26 cellular contexts compared by ENCODE assay signal in the genomic region with DNA sequence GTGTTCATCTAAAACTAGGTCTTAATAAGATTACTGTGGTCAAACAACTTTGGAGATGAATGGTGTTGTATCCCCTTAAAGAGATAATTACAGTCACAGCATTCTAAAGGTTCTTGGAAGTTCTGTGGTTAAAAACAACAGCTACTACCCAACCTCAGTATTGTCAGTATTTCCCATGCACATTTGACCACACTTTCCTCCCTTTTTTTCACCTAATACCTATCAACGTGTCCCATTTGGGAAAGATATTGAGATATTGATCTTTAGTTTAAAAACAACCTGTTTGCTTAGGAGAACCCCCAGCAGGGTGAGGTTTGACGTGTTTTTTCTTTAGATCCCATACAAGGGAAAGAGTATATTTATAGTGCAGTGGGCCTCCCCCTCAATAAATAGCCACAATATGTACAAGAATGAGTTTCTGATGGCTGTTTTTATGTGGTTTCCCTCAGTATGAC.
DNase-seq lines count a peak whose midpoint lies in the region; ATAC-seq and TF ChIP-seq lines count a peak whose summit lies in the region.
"Had no signal": no experiment of that assay in that cellular context is flagged by ENCODE, and none has a peak within 500 bp of the region (broad histone marks: within the 10 kb centered on the region; RNA-seq: fewer than 3 reads in every experiment).

No MANE protein-coding gene starts in this region.

- no peak for DNase-seq in activated naive CD4-positive, alpha-beta T cell treated with anti-CD3 and anti-CD28 coated beads, Interleukin-2, amount 50 U/mL, for 72 hours (ENCODE audit: low spot score in 2 of 2)
- no peak for DNase-seq in activated naive CD4-positive, alpha-beta T cell treated with anti-CD3 and anti-CD28 coated beads, Interleukin-2, amount 10 ng/mL, durations not matched to agents 7 days and 5 days
- DNase-seq in activated naive CD8-positive, alpha-beta T cell treated with anti-CD3 and anti-CD28 coated beads, Interleukin-2, amount 50 U/mL, for 24 hours = no peak
- DNase-seq in stimulated activated naive CD8-positive, alpha-beta T cell treated with anti-CD3 and anti-CD28 coated beads, Interleukin-15, amount 100 ng/mL, for 72 hours = no peak
- no peak for DNase-seq in uterus
- no peak for DNase-seq in body of pancreas
- DNase-seq in SIG-M5 (lab: John Stamatoyannopoulos, UW) = no peak
- DNase-seq: activated CD4-positive, alpha-beta T cell treated with anti-CD3 and anti-CD28 coated beads, Interleukin-2, amount 10 ng/mL, durations not matched to agents 7 days and 5 days; activated naive CD4-positive, alpha-beta T cell treated with anti-CD3 and anti-CD28 coated beads for 36 hours; brain microvascular endothelial cell; endodermal cell; H7; left cardiac atrium; naive thymus-derived CD8-positive, alpha-beta T cell; NCI-H1417 treated with DMSO at 0.1 percent for 48 hours; NCI-H774; pancreas; PC-3; SHP77 treated with DMSO at 0.1 percent for 48 hours; T-cell had no signal

- no peak overlapping the region for H3K27ac Mint-ChIP-seq in activated naive CD4-positive, alpha-beta T cell treated with anti-CD3 and anti-CD28 coated beads, Interleukin-2, amount 50 U/mL, for 72 hours
- H3K27ac Mint-ChIP-seq in activated naive CD4-positive, alpha-beta T cell treated with anti-CD3 and anti-CD28 coated beads, Interleukin-2, amount 10 ng/mL, durations not matched to agents 7 days and 5 days = no peak overlapping the region
- peak overlapping the region; percentile 81 for H3K27ac Mint-ChIP-seq in activated naive CD8-positive, alpha-beta T cell treated with anti-CD3 and anti-CD28 coated beads, Interleukin-2, amount 50 U/mL, for 24 hours
- peak overlapping the region in 1 of 2 donors; percentile 38 for H3K27ac Mint-ChIP-seq in stimulated activated naive CD8-positive, alpha-beta T cell treated with anti-CD3 and anti-CD28 coated beads, Interleukin-15, amount 100 ng/mL, for 72 hours
- H3K27ac Mint-ChIP-seq: activated CD4-positive, alpha-beta T cell treated with anti-CD3 and anti-CD28 coated beads, Interleukin-2, amount 10 ng/mL, durations not matched to agents 7 days and 5 days; activated naive CD4-positive, alpha-beta T cell treated with anti-CD3 and anti-CD28 coated beads for 36 hours; memory B cell; T-cell had no signal

- H3K79me2 ChIP-seq in KMS-11 (ENCODE audit: insufficient read depth, low read depth) = no peaks in the 10 kb centered on the region

- H2AFZ ChIP-seq in KMS-11 (ENCODE audit: low read depth) = peak overlapping the region; percentile 4; the same call in 1 of the 2 replicates

- H3K27ac ChIP-seq in KMS-11 (peak overlapping the region; percentile 67), uterus (no peak overlapping the region), body of pancreas (no peak overlapping the region)
- H3K27ac ChIP-seq: BLaER1 treated with 17β-estradiol and CSF1 and Interleukin-3, amounts not matched to agents 10 nM and 100 nM; brain microvascular endothelial cell; coronary artery; pancreas; thoracic aorta had no signal

- ATAC-seq in activated naive CD4-positive, alpha-beta T cell treated with anti-CD3 and anti-CD28 coated beads, Interleukin-2, amount 50 U/mL, for 72 hours = peak; percentile 26 to 87
- peak; percentile 82 for ATAC-seq in activated naive CD8-positive, alpha-beta T cell treated with anti-CD3 and anti-CD28 coated beads, Interleukin-2, amount 50 U/mL, for 24 hours
- ATAC-seq in stimulated activated naive CD8-positive, alpha-beta T cell treated with anti-CD3 and anti-CD28 coated beads, Interleukin-15, amount 100 ng/mL, for 72 hours = peak; percentile 88
- no peak for ATAC-seq in body of pancreas
- ATAC-seq: left cardiac atrium; naive thymus-derived CD8-positive, alpha-beta T cell; pancreas; PC-3; sciatic nerve; T-cell had no signal

- CTCF ChIA-PET in activated naive CD4-positive, alpha-beta T cell treated with anti-CD3 and anti-CD28 coated beads, Interleukin-2, amount 10 ng/mL, durations not matched to agents 7 days and 5 days (lab: Charles Lee) = interaction anchor here (0.7 to 1.3 kb wide), 2 partner anchors 65 to 79 kb away, joined by 3 read pairs; no protein-coding TSS in a partner anchor

- H3K4me3 Mint-ChIP-seq in activated naive CD4-positive, alpha-beta T cell treated with anti-CD3 and anti-CD28 coated beads, Interleukin-2, amount 10 ng/mL, durations not matched to agents 7 days and 5 days = no peak overlapping the region
- H3K4me3 Mint-ChIP-seq in activated naive CD8-positive, alpha-beta T cell treated with anti-CD3 and anti-CD28 coated beads, Interleukin-2, amount 50 U/mL, for 24 hours = no peak overlapping the region
- H3K4me3 Mint-ChIP-seq in stimulated activated naive CD8-positive, alpha-beta T cell treated with anti-CD3 and anti-CD28 coated beads, Interleukin-15, amount 100 ng/mL, for 72 hours = no peak overlapping the region
- H3K4me3 Mint-ChIP-seq: activated CD4-positive, alpha-beta T cell treated with anti-CD3 and anti-CD28 coated beads, Interleukin-2, amount 10 ng/mL, durations not matched to agents 7 days and 5 days; activated naive CD4-positive, alpha-beta T cell treated with anti-CD3 and anti-CD28 coated beads for 36 hours; endodermal cell; memory B cell; naive thymus-derived CD8-positive, alpha-beta T cell; T-cell had no signal

- intact Hi-C loops in uterus (cut with DNase I; ENCODE audit: low total_unique reads) = no loop called here
- intact Hi-C loops in body of pancreas (cut with DNase I) = no loop called here

- H3K9me3 ChIP-seq in uterus (no peaks in the 10 kb centered on the region), body of pancreas (no peaks in the 10 kb centered on the region)
- H3K9me3 ChIP-seq: BLaER1 treated with 17β-estradiol and CSF1 and Interleukin-3, amounts not matched to agents 10 nM and 100 nM; pancreas; thoracic aorta had no signal

- no peaks in the 10 kb centered on the region for H4K20me1 ChIP-seq in KMS-11 (ENCODE audit: insufficient read depth)
- H4K20me1 ChIP-seq: BLaER1 treated with 17β-estradiol and CSF1 and Interleukin-3, amounts not matched to agents 10 nM and 100 nM had no signal

- peaks cover 17% of the 10 kb centered on the region for H3K4me1 Mint-ChIP-seq in activated naive CD4-positive, alpha-beta T cell treated with anti-CD3 and anti-CD28 coated beads, Interleukin-2, amount 10 ng/mL, durations not matched to agents 7 days and 5 days
- peaks cover 33% of the 10 kb centered on the region for H3K4me1 Mint-ChIP-seq in activated naive CD8-positive, alpha-beta T cell treated with anti-CD3 and anti-CD28 coated beads, Interleukin-2, amount 50 U/mL, for 24 hours
- H3K4me1 Mint-ChIP-seq in stimulated activated naive CD8-positive, alpha-beta T cell treated with anti-CD3 and anti-CD28 coated beads, Interleukin-15, amount 100 ng/mL, for 72 hours = peaks cover 32% of the 10 kb centered on the region

- TF ChIP-seq POLR2A in uterus (IDR thresholded peaks at IDR 0.05) (no peak), body of pancreas (IDR thresholded peaks at IDR 0.05) (no peak)

- no peaks in the 10 kb centered on the region for H3K27me3 Mint-ChIP-seq in activated naive CD4-positive, alpha-beta T cell treated with anti-CD3 and anti-CD28 coated beads, Interleukin-2, amount 10 ng/mL, durations not matched to agents 7 days and 5 days
- no peaks in the 10 kb centered on the region for H3K27me3 Mint-ChIP-seq in activated naive CD8-positive, alpha-beta T cell treated with anti-CD3 and anti-CD28 coated beads, Interleukin-2, amount 50 U/mL, for 24 hours
- no peaks in the 10 kb centered on the region for H3K27me3 Mint-ChIP-seq in stimulated activated naive CD8-positive, alpha-beta T cell treated with anti-CD3 and anti-CD28 coated beads, Interleukin-15, amount 100 ng/mL, for 72 hours
- H3K27me3 Mint-ChIP-seq: activated CD4-positive, alpha-beta T cell treated with anti-CD3 and anti-CD28 coated beads, Interleukin-2, amount 10 ng/mL, durations not matched to agents 7 days and 5 days; memory B cell; naive thymus-derived CD8-positive, alpha-beta T cell; T-cell had no signal

- no peak for TF ChIP-seq CTCF in KMS-11 (conservative IDR thresholded peaks at IDR 0.05; ENCODE audit: low read depth, low read length)
- TF ChIP-seq CTCF in uterus (IDR thresholded peaks at IDR 0.05) = no peak
- TF ChIP-seq CTCF in body of pancreas (IDR thresholded peaks at IDR 0.05) = no peak

- peak overlapping the region; percentile 22; the same call in 1 of the 2 replicates for H3K9ac ChIP-seq in KMS-11
- H3K9ac ChIP-seq: BLaER1 treated with 17β-estradiol and CSF1 and Interleukin-3, amounts not matched to agents 10 nM and 100 nM had no signal

- H3K4me1 ChIP-seq in KMS-11 (ENCODE audit: low read depth, poor library complexity, severe bottlenecking) (peaks cover 44% of the 10 kb centered on the region), uterus (no peaks in the 10 kb centered on the region), body of pancreas (no peaks in the 10 kb centered on the region)
- H3K4me1 ChIP-seq: BLaER1 treated with 17β-estradiol and CSF1 and Interleukin-3, amounts not matched to agents 10 nM and 100 nM; pancreas had no signal

- H3K36me3 ChIP-seq in KMS-11 (ENCODE audit: insufficient read depth) (no peaks in the 10 kb centered on the region), uterus (no peaks in the 10 kb centered on the region), body of pancreas (replicated peaks in 1 of 2; ENCODE audit: insufficient read depth in 1 of 2, low read depth in 2 of 2) (peaks cover 0 to 1% of the 10 kb centered on the region in 2 donors)
- H3K36me3 ChIP-seq: brain microvascular endothelial cell, pancreas, thoracic aorta had no signal

- WGBS in body of pancreas, 2 donors = 48 to 54% methylated on average over 2 of the region's 2 CpGs

- H3K4me3 ChIP-seq in KMS-11 (IDR thresholded peaks at IDR 0.05; ENCODE audit: insufficient read depth, low read depth, low read length) = no peak overlapping the region
- no peak overlapping the region for H3K4me3 ChIP-seq in uterus
- H3K4me3 ChIP-seq in body of pancreas = no peak overlapping the region
- H3K4me3 ChIP-seq: BLaER1 treated with 17β-estradiol and CSF1 and Interleukin-3, amounts not matched to agents 10 nM and 100 nM; coronary artery; pancreas; thoracic aorta had no signal

- H3K9me3 Mint-ChIP-seq in activated naive CD4-positive, alpha-beta T cell treated with anti-CD3 and anti-CD28 coated beads, Interleukin-2, amount 50 U/mL, for 72 hours = no peaks in the 10 kb centered on the region
- no peaks in the 10 kb centered on the region for H3K9me3 Mint-ChIP-seq in activated naive CD4-positive, alpha-beta T cell treated with anti-CD3 and anti-CD28 coated beads, Interleukin-2, amount 10 ng/mL, durations not matched to agents 7 days and 5 days
- no peaks in the 10 kb centered on the region for H3K9me3 Mint-ChIP-seq in activated naive CD8-positive, alpha-beta T cell treated with anti-CD3 and anti-CD28 coated beads, Interleukin-2, amount 50 U/mL, for 24 hours
- H3K9me3 Mint-ChIP-seq in stimulated activated naive CD8-positive, alpha-beta T cell treated with anti-CD3 and anti-CD28 coated beads, Interleukin-15, amount 100 ng/mL, for 72 hours = no peaks in the 10 kb centered on the region
- H3K9me3 Mint-ChIP-seq: activated CD4-positive, alpha-beta T cell treated with anti-CD3 and anti-CD28 coated beads, Interleukin-2, amount 10 ng/mL, durations not matched to agents 7 days and 5 days; activated naive CD4-positive, alpha-beta T cell treated with anti-CD3 and anti-CD28 coated beads for 36 hours; endodermal cell; memory B cell; naive thymus-derived CD8-positive, alpha-beta T cell; T-cell had no signal

- peaks cover 0 to under 1% of the 10 kb centered on the region in 2 donors for H3K36me3 Mint-ChIP-seq in activated naive CD4-positive, alpha-beta T cell treated with anti-CD3 and anti-CD28 coated beads, Interleukin-2, amount 50 U/mL, for 72 hours
- peaks cover 13% of the 10 kb centered on the region for H3K36me3 Mint-ChIP-seq in activated naive CD4-positive, alpha-beta T cell treated with anti-CD3 and anti-CD28 coated beads, Interleukin-2, amount 10 ng/mL, durations not matched to agents 7 days and 5 days
- H3K36me3 Mint-ChIP-seq in activated naive CD8-positive, alpha-beta T cell treated with anti-CD3 and anti-CD28 coated beads, Interleukin-2, amount 50 U/mL, for 24 hours (ENCODE audit: low read depth) = peaks cover 18% of the 10 kb centered on the region

- peak overlapping the region; percentile 95 for H3K4me2 ChIP-seq in KMS-11
- H3K4me2 ChIP-seq: BLaER1 treated with 17β-estradiol and CSF1 and Interleukin-3, amounts not matched to agents 10 nM and 100 nM had no signal

- H3K27me3 ChIP-seq in KMS-11 (ENCODE audit: insufficient read depth, low read depth) = no peaks in the 10 kb centered on the region
- H3K27me3 ChIP-seq in uterus = no peaks in the 10 kb centered on the region
- H3K27me3 ChIP-seq in body of pancreas = no peaks in the 10 kb centered on the region
- H3K27me3 ChIP-seq: BLaER1 treated with 17β-estradiol and CSF1 and Interleukin-3, amounts not matched to agents 10 nM and 100 nM; brain microvascular endothelial cell; pancreas had no signal
